Comparison of ENCODE assay signal across 9 cellular contexts in the genomic region with DNA sequence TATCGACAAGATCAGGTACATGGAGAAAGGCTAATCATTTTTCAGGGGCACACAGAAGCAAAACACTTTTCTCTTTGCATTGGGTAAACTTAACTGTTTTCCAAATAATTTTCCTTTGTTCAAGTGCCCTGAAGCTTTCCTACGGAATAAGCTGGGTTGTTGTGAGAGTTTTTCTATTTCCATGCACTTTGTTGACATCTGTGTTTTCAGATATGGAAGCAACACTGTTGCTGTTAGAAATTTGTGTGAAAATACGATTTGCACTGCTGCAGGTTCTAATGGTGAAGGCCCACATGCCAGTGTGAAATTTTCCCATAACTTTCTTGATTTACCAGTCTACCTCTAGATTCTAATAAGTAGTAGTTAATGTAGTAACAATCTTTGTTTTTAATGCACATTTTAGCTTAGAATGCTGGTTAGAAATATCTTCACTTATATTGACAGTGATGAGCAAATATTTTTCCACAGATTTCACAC. TPM values are rescaled to one million over a fixed set of nuclear protein-coding genes. Genes with fewer than 3 reads are reported as not detected.
DNase-seq lines count a peak whose midpoint lies in the region; ATAC-seq, FAIRE-seq and TF ChIP-seq lines count a peak whose summit lies in the region.
"Had no signal": no experiment of that assay in that cellular context is flagged by ENCODE, and none has a peak within 500 bp of the region (broad histone marks: within the 10 kb centered on the region; RNA-seq: fewer than 3 reads in every experiment).

No MANE protein-coding gene starts in this region.

- H3K36me3 Mint-ChIP-seq in CD8-positive, alpha-beta T cell = peaks cover 12% of the 10 kb centered on the region

- peaks cover 64% of the 10 kb centered on the region for H3K4me1 Mint-ChIP-seq in CD8-positive, alpha-beta T cell (ENCODE audit: low read depth)

- H3K27me3 Mint-ChIP-seq in CD8-positive, alpha-beta T cell (ENCODE audit: low read depth) = no peaks in the 10 kb centered on the region

- H3K4me1 ChIP-seq in CD8-positive, alpha-beta T cell (ENCODE audit: insufficient read depth, low read length) = peaks cover 48% of the 10 kb centered on the region
- peaks cover 0 to 43% (median 12%) of the 10 kb centered on the region in 4 donors for H3K4me1 ChIP-seq in Peyer's patch
- H3K4me1 ChIP-seq in esophagus (ENCODE audit: control insufficient read depth in 2 of 2, insufficient read depth in 2 of 2, low read length in 1 of 2) = peaks cover 0 to 2% of the 10 kb centered on the region in 2 donors
- H3K4me1 ChIP-seq in pancreas = peaks cover 31 to 65% (median 35%) of the 10 kb centered on the region in 3 donors

- H3K4me3 ChIP-seq in CD8-positive, alpha-beta T cell (ENCODE audit: low read depth, low read length) = peak overlapping the region; percentile 63
- H3K4me3 ChIP-seq in Peyer's patch (peak overlapping the region; percentile 31 to 58 (median 45)), esophagus (ENCODE audit: low read depth in 1 of 2, low read length in 2 of 2) (peak overlapping the region in 1 of 2 donors; percentile 63), pancreas (peak overlapping the region; percentile 6 to 48 (median 31))

- H3K36me3 ChIP-seq in CD8-positive, alpha-beta T cell (ENCODE audit: insufficient read depth, low read length) = no peaks in the 10 kb centered on the region
- H3K36me3 ChIP-seq in Peyer's patch (no peaks in the 10 kb centered on the region), esophagus (ENCODE audit: control insufficient read depth in 2 of 2, insufficient read depth in 2 of 2, low read length in 1 of 2) (no peaks in the 10 kb centered on the region), pancreas (no peaks in the 10 kb centered on the region)

- no peak for ATAC-seq in CD8-positive, alpha-beta T cell
- no peak for ATAC-seq in pancreas
- no peak for ATAC-seq in HG02970 (IDR thresholded peaks at IDR 0.05; ENCODE audit: low FRiP score, unreplicated experiment)
- no peak for ATAC-seq in HG02870 (IDR thresholded peaks at IDR 0.05; ENCODE audit: unreplicated experiment)
- no peak for ATAC-seq in HG03565 (IDR thresholded peaks at IDR 0.05; ENCODE audit: unreplicated experiment)

- intact Hi-C loops in CD8-positive, alpha-beta T cell (cut with DNase I, micrococcal nuclease) = loop anchor here (1.0 to 5.0 kb wide), 7 partner anchors 9 to 152 kb away; a partner anchor contains a TSS
- intact Hi-C loops in pancreas (cut with DNase I) = no loop called here

- H3K27me3 ChIP-seq in CD8-positive, alpha-beta T cell (ENCODE audit: insufficient read depth, low read length) = no peaks in the 10 kb centered on the region
- no peaks in the 10 kb centered on the region for H3K27me3 ChIP-seq in Peyer's patch
- H3K27me3 ChIP-seq in esophagus (ENCODE audit: control insufficient read depth in 1 of 2, insufficient read depth in 2 of 2, low read length in 2 of 2) = no peaks in the 10 kb centered on the region
- H3K27me3 ChIP-seq in pancreas = no peaks in the 10 kb centered on the region

- peak overlapping the region; percentile 99 for H3K4me3 Mint-ChIP-seq in CD8-positive, alpha-beta T cell

- CTCF ChIA-PET in CD8-positive, alpha-beta T cell (lab: Charles Lee) = interaction anchor here (0.6 to 1.5 kb wide), 2 partner anchors 22 to 41 kb away, joined by 3 to 4 read pairs; no protein-coding TSS in a partner anchor

- no peak for DNase-seq in CD8-positive, alpha-beta T cell
- DNase-seq in Peyer's patch (no peak), pancreas (no peak), NCI-H226 (no peak)

- peak overlapping the region; percentile 67 for H3K27ac ChIP-seq in CD8-positive, alpha-beta T cell (ENCODE audit: low read depth, low read length)
- H3K27ac ChIP-seq in Peyer's patch (peak overlapping the region; percentile 68 to 76 (median 74)), esophagus (ENCODE audit: low read depth in 2 of 2, low read length in 1 of 2) (peak overlapping the region; percentile 13 to 71), pancreas (peak overlapping the region in 3 of 4 donors; percentile 65 to 82 (median 68))
- H3K27ac ChIP-seq: KMS-11 had no signal

- FAIRE-seq in pancreas (lab: Jason Lieb, UNC) = no peak

- no peak for TF ChIP-seq CTCF in CD8-positive, alpha-beta T cell (IDR thresholded peaks at IDR 0.05)
- TF ChIP-seq CTCF in Peyer's patch (IDR thresholded peaks at IDR 0.05) (no peak), pancreas (IDR thresholded peaks at IDR 0.05) (no peak)

- H3K9me3 ChIP-seq in CD8-positive, alpha-beta T cell (ENCODE audit: low read length) = no peaks in the 10 kb centered on the region
- H3K9me3 ChIP-seq in Peyer's patch (no peaks in the 10 kb centered on the region), esophagus (ENCODE audit: control insufficient read depth in 2 of 2, insufficient read depth in 1 of 2, low read depth in 1 of 2, low read length in 1 of 2) (no peaks in the 10 kb centered on the region), pancreas (no peaks in the 10 kb centered on the region)

- WGBS in esophagus, 2 donors = 6% methylated on average over 3 of the region's 3 CpGs
- WGBS in pancreas, 2 donors = 1 to 3% methylated on average over 3 of the region's 3 CpGs

- POLR2A ChIA-PET in CD8-positive, alpha-beta T cell (lab: Charles Lee) = interaction anchor here (6.0 kb wide), 1 partner anchor 18 kb away, joined by 56 read pairs; a partner anchor contains a TSS

- TF ChIP-seq POLR2A in Peyer's patch (IDR thresholded peaks at IDR 0.05) = no peak

- peak overlapping the region; percentile 98 for H3K27ac Mint-ChIP-seq in CD8-positive, alpha-beta T cell

- H3K9me3 Mint-ChIP-seq in CD8-positive, alpha-beta T cell = no peaks in the 10 kb centered on the region

RNA-seq across cellular contexts. Expression of a gene that starts 18.3 kb away (rescaled TPM):
- 10 to 100 TPM; 31.3 to 31.6 TPM for total RNA-seq in CD8-positive, alpha-beta T cell
- total RNA-seq in Peyer's patch = 100 to 1,000 TPM in 1 of 4 donors, 10 to 100 TPM in 3; 53.1 to 122 (median 65.0) TPM
- 10 to 100 TPM; 24.8 to 37.2 TPM for polyA plus RNA-seq in esophagus
- total RNA-seq in pancreas = 10 to 100 TPM; 23.0 to 39.6 (median 28.2) TPM
- 10 to 100 TPM; 21.3 to 33.8 TPM for polyA plus RNA-seq in pancreas

RNA-seq across cellular contexts. Expression of a gene that starts 44.4 kb away (rescaled TPM):
- total RNA-seq in CD8-positive, alpha-beta T cell = under 1 TPM; 0.64 to 0.68 TPM
- total RNA-seq in Peyer's patch (1 to 10 TPM; 2.5 to 6.6 (median 5.4) TPM), pancreas (1 to 10 TPM in 1 of 6 donors, under 1 TPM in 5; 0.55 to 2.7 (median 0.77) TPM)
- polyA plus RNA-seq in esophagus (under 1 TPM; 0.35 to 0.56 TPM), pancreas (under 1 TPM; 0.49 to 0.54 TPM)

Comparison
In these comparisons a context has a peak if more than half of its experiments do, and no peak if none do; other contexts are left out.
1. intact Hi-C loops: an anchor here in CD8-positive, alpha-beta T cell (1.0 to 5.0 kb wide); none called in pancreas.